In genomic region chr10:114876602-114877300, GRCh38 we compare ENCODE assay signal across 8 cellular contexts. TPM values are rescaled to one million over a fixed set of nuclear protein-coding genes. Genes with fewer than 3 reads are reported as not detected.
A peak's percentile ranks its signal among the peaks of the same experiment; 100 is the strongest.
DNase-seq lines count a peak whose midpoint lies in the region; ATAC-seq and TF ChIP-seq lines count a peak whose summit lies in the region.

No MANE protein-coding gene starts in this region.

- H3K4me1 ChIP-seq in foreskin keratinocyte: no peaks in the 10 kb centered on the region
- peaks cover 9% of the 10 kb centered on the region for H3K4me1 ChIP-seq in ovary (ENCODE audit: insufficient read depth)

- no peak overlapping the region for H3K4me3 ChIP-seq in ovary

- no peak overlapping the region for H3K27ac ChIP-seq in foreskin keratinocyte
- no peak overlapping the region for H3K27ac ChIP-seq in ovary

- TF ChIP-seq POLR2A in ovary (IDR thresholded peaks at IDR 0.05): no peak

- TF ChIP-seq EP300 in ovary (IDR thresholded peaks at IDR 0.05): no peak

- 17 to 20% (median 19%) methylated on average over 20 of the region's 20 CpGs for WGBS in ovary, 3 donors

- H3K27me3 ChIP-seq in foreskin keratinocyte (no peaks in the 10 kb centered on the region), ovary (no peaks in the 10 kb centered on the region)

- H3K9me3 Mint-ChIP-seq in activated T-cell treated with anti-CD3 and anti-CD28 coated beads, Interleukin-2, amount 50 U/mL, for 4 hours: peaks cover 5% of the 10 kb centered on the region

- DNase-seq in DMS153 treated with DMSO at 0.1 percent for 48 hours (lab: John Stamatoyannopoulos, UW; ENCODE audit: unreplicated experiment): peak; percentile 62
- DNase-seq in NCI-H526 treated with DMSO at 0.1 percent for 48 hours (lab: John Stamatoyannopoulos, UW): peak; percentile 19
- DNase-seq in activated T-cell treated with anti-CD3 and anti-CD28 coated beads, Interleukin-2, amount 50 U/mL, for 4 hours: peak; percentile 5
- peak; percentile 78 for DNase-seq in foreskin keratinocyte
- DNase-seq in ovary: peak; percentile 73 to 85 (median 77)
- no peak for DNase-seq in T-helper 9 cell

- H3K4me1 Mint-ChIP-seq in activated T-cell treated with anti-CD3 and anti-CD28 coated beads, Interleukin-2, amount 50 U/mL, for 4 hours (ENCODE audit: low read depth): peaks cover 17% of the 10 kb centered on the region

- H3K27me3 Mint-ChIP-seq in activated T-cell treated with anti-CD3 and anti-CD28 coated beads, Interleukin-2, amount 50 U/mL, for 4 hours (ENCODE audit: low read depth): peaks cover 37% of the 10 kb centered on the region

- TF ChIP-seq CTCF in foreskin keratinocyte (conservative IDR thresholded peaks at IDR 0.05) (peak; percentile 95), ovary (IDR thresholded peaks at IDR 0.05) (peak; percentile 51 to 72 (median 64))

- no peaks in the 10 kb centered on the region for H3K36me3 Mint-ChIP-seq in activated T-cell treated with anti-CD3 and anti-CD28 coated beads, Interleukin-2, amount 50 U/mL, for 4 hours (ENCODE audit: insufficient read depth)

- no peaks in the 10 kb centered on the region for H3K36me3 ChIP-seq in ovary

- intact Hi-C loops in ovary (cut with DNase I): loop anchor here in 2 of 4 donors (5.0 to 10.0 kb wide), 2 partner anchors 248 to 251 kb away; no protein-coding TSS in a partner anchor

- ATAC-seq in GM19328 (IDR thresholded peaks at IDR 0.05; ENCODE audit: unreplicated experiment): peak; percentile 68
- ATAC-seq in HG03175 (IDR thresholded peaks at IDR 0.05; ENCODE audit: unreplicated experiment): peak; percentile 65
- ATAC-seq in activated T-cell treated with anti-CD3 and anti-CD28 coated beads, Interleukin-2, amount 50 U/mL, for 4 hours: peak; percentile 41 to 47
- peak; percentile 95 for ATAC-seq in foreskin keratinocyte

- no peaks in the 10 kb centered on the region for H3K9me3 ChIP-seq in ovary

- H3K4me3 Mint-ChIP-seq in activated T-cell treated with anti-CD3 and anti-CD28 coated beads, Interleukin-2, amount 50 U/mL, for 4 hours: no peak overlapping the region

RNA-seq across cellular contexts. Expression of gene FHIP2A, which starts 55.2 kb away (rescaled TPM):
- 10 to 100 TPM; 13.6 to 26.8 (median 14.8) TPM for total RNA-seq in activated T-cell treated with anti-CD3 and anti-CD28 coated beads, Interleukin-2, amount 50 U/mL, for 4 hours
- total RNA-seq in foreskin keratinocyte: 12.4 and 14.1 TPM in 2 replicates
- 3.5 and 4.5 TPM in 2 replicates for polyA plus RNA-seq in foreskin keratinocyte
- total RNA-seq in ovary: 10 to 100 TPM; 25.2 to 40.3 (median 33.4) TPM
- 10 to 100 TPM; 11.9 to 20.7 TPM for polyA plus RNA-seq in ovary

Comparison
In these comparisons a context has a peak if more than half of its experiments do, and no peak if none do; other contexts are left out.
1. ATAC-seq: peak in every context shown above with its lines; median percentile 95 in foreskin keratinocyte; 68 in GM19328; 65 in HG03175; 44 in activated T-cell treated with anti-CD3 and anti-CD28 coated beads, Interleukin-2, amount 50 U/mL, for 4 hours.